Comparison of ENCODE assay signal across 12 cellular contexts in genomic region chr16:68090109-68090508, GRCh38. TPM values are rescaled to one million over a fixed set of nuclear protein-coding genes. Genes with fewer than 3 reads are reported as not detected.
A peak's percentile ranks its signal among the peaks of the same experiment; 100 is the strongest.
DNase-seq lines count a peak whose midpoint lies in the region; ATAC-seq and TF ChIP-seq lines count a peak whose summit lies in the region.
"Had no signal": no experiment of that assay in that cellular context is flagged by ENCODE, and none has a peak within 500 bp of the region (broad histone marks: within the 10 kb centered on the region; RNA-seq: fewer than 3 reads in every experiment).

No MANE protein-coding gene starts in this region.

- H3K4me1 Mint-ChIP-seq in CD14-positive monocyte, result peaks cover 62% of the 10 kb centered on the region
- H3K4me1 Mint-ChIP-seq in T-helper 2 cell treated with Interferon-gamma antibody and Interleukin-4, amounts not matched to agents 5 μg/mL and 100 μg/mL, for 36 hours (ENCODE audit: low read depth), result peaks cover 54% of the 10 kb centered on the region
- peaks cover 75 to 88% of the 10 kb centered on the region in 2 donors for H3K4me1 Mint-ChIP-seq in immature natural killer cell

- CTCF ChIA-PET in HEK293 (lab: Yijun Ruan, JAX), result interaction anchor here (0.9 kb wide), 1 partner anchor 174 kb away, joined by 4 read pairs; the partner anchor contains the start of gene SLC7A6

- no peaks in the 10 kb centered on the region for H3K9me3 Mint-ChIP-seq in CD14-positive monocyte
- H3K9me3 Mint-ChIP-seq in T-helper 2 cell treated with Interferon-gamma antibody and Interleukin-4, amounts not matched to agents 5 μg/mL and 100 μg/mL, for 36 hours, result no peaks in the 10 kb centered on the region
- H3K9me3 Mint-ChIP-seq in immature natural killer cell, result no peaks in the 10 kb centered on the region
- H3K9me3 Mint-ChIP-seq: type B pancreatic cell had no signal

- H3K27ac ChIP-seq in HEK293 (ENCODE audit: extremely low read depth, low read depth, low read length), result no peak overlapping the region
- H3K27ac ChIP-seq: heart right ventricle had no signal

- H3K4me1 ChIP-seq in HEK293 (ENCODE audit: control insufficient read depth, insufficient read depth, low read length), result peaks cover 25% of the 10 kb centered on the region

- no peak for TF ChIP-seq CTCF in CD14-positive monocyte (IDR thresholded peaks at IDR 0.05)
- no peak for TF ChIP-seq CTCF in HEK293 (tag by site-specific recombination; IDR thresholded peaks at IDR 0.05)

- H3K4me3 ChIP-seq in HEK293 (ENCODE audit: low read depth, low read length), result no peak overlapping the region
- H3K4me3 ChIP-seq: heart right ventricle had no signal

- POLR2A ChIA-PET in HEK293 (lab: Yijun Ruan, JAX), result no interaction called here

- peaks cover 0 to 3% of the 10 kb centered on the region in 2 donors for H3K36me3 Mint-ChIP-seq in CD14-positive monocyte
- peaks cover 24% of the 10 kb centered on the region for H3K36me3 Mint-ChIP-seq in T-helper 2 cell treated with Interferon-gamma antibody and Interleukin-4, amounts not matched to agents 5 μg/mL and 100 μg/mL, for 36 hours (ENCODE audit: low read depth)
- H3K36me3 Mint-ChIP-seq in immature natural killer cell, result no peaks in the 10 kb centered on the region
- H3K36me3 Mint-ChIP-seq: type B pancreatic cell had no signal

- no peak for DNase-seq in CD14-positive monocyte (ENCODE audit: low spot score)
- no peak for DNase-seq in T-helper 2 cell treated with Interferon-gamma antibody and Interleukin-4, amounts not matched to agents 5 μg/mL and 100 μg/mL, for 36 hours (ENCODE audit: low spot score)
- no peak for DNase-seq in immature natural killer cell
- no peak for DNase-seq in SW 1271 (lab: John Stamatoyannopoulos, UW)
- DNase-seq in NCI-H1092 treated with DMSO at 0.1 percent for 48 hours (lab: John Stamatoyannopoulos, UW), result no peak
- DNase-seq: amygdala, heart right ventricle, mesendoderm had no signal

- H3K36me3 ChIP-seq in HEK293 (ENCODE audit: control insufficient read depth in 2 of 2, insufficient read depth in 1 of 2, low read length in 2 of 2), result no peaks in the 10 kb centered on the region
- H3K36me3 ChIP-seq: heart right ventricle had no signal

- peak overlapping the region in 5 of 7 donors; percentile 5 to 87 (median 68) for H3K27ac Mint-ChIP-seq in CD14-positive monocyte
- peak overlapping the region; percentile 83 for H3K27ac Mint-ChIP-seq in T-helper 2 cell treated with Interferon-gamma antibody and Interleukin-4, amounts not matched to agents 5 μg/mL and 100 μg/mL, for 36 hours
- peak overlapping the region; percentile 58 to 92 (median 87) for H3K27ac Mint-ChIP-seq in immature natural killer cell

- H3K27me3 Mint-ChIP-seq in CD14-positive monocyte (ENCODE audit: low read depth in 3 of 3) (no peaks in the 10 kb centered on the region), immature natural killer cell (ENCODE audit: low read depth in 3 of 3) (peaks cover 0 to 12% (median 3%) of the 10 kb centered on the region in 3 donors)
- H3K27me3 Mint-ChIP-seq in T-helper 2 cell treated with Interferon-gamma antibody and Interleukin-4, amounts not matched to agents 5 μg/mL and 100 μg/mL, for 36 hours (ENCODE audit: low read depth), result no peaks in the 10 kb centered on the region
- H3K27me3 Mint-ChIP-seq: type B pancreatic cell had no signal

- H3K4me3 Mint-ChIP-seq in CD14-positive monocyte, result peak overlapping the region; percentile 20 to 75
- H3K4me3 Mint-ChIP-seq in T-helper 2 cell treated with Interferon-gamma antibody and Interleukin-4, amounts not matched to agents 5 μg/mL and 100 μg/mL, for 36 hours, result peak overlapping the region; percentile 89
- H3K4me3 Mint-ChIP-seq in immature natural killer cell, result peak overlapping the region; percentile 34 to 92 (median 71)
- H3K4me3 Mint-ChIP-seq: type B pancreatic cell had no signal

- no peaks in the 10 kb centered on the region for H3K9me3 ChIP-seq in HEK293 (ENCODE audit: control insufficient read depth, insufficient read depth, low read depth, low read length)
- H3K9me3 ChIP-seq: heart right ventricle had no signal

- no peak for ATAC-seq in GM21825 (IDR thresholded peaks at IDR 0.05; ENCODE audit: unreplicated experiment)
- ATAC-seq in HG03354 (IDR thresholded peaks at IDR 0.05; ENCODE audit: poor library complexity, severe bottlenecking, unreplicated experiment), result no peak
- ATAC-seq: heart right ventricle had no signal

- intact Hi-C loops in CD14-positive monocyte (cut with micrococcal nuclease), result no loop called here

TF ChIP-seq in HEK293, 187 proteins besides CTCF, POLR2A, EP300 and RAD21:
- TF ChIP-seq ZSCAN4 (tag by site-specific recombination; IDR thresholded peaks at IDR 0.05) (peak; percentile 44; the same call in 1 of the 2 replicates), ZNF133 (tag by site-specific recombination; IDR thresholded peaks at IDR 0.05) (no peak), ZNF398 (tag by site-specific recombination; IDR thresholded peaks at IDR 0.05) (peak; percentile 44; the same call in 1 of the 2 replicates)

RNA-seq across cellular contexts. Expression of gene NFATC3, which starts 4.9 kb away (rescaled TPM):
- polyA plus RNA-seq in CD14-positive monocyte (10 to 100 TPM; 15.8 to 21.8 TPM), immature natural killer cell (100 to 1,000 TPM in 2 of 3 donors, 10 to 100 TPM in 1; 66.5 to 160 (median 119) TPM)
